9 cellular contexts compared by ENCODE assay signal in genomic region chr5:54443264-54443663, GRCh38. TPM values are rescaled to one million over a fixed set of nuclear protein-coding genes. Genes with fewer than 3 reads are reported as not detected.
DNase-seq lines count a peak whose midpoint lies in the region; ATAC-seq and TF ChIP-seq lines count a peak whose summit lies in the region.
"Had no signal": no experiment of that assay in that cellular context is flagged by ENCODE, and none has a peak within 500 bp of the region (broad histone marks: within the 10 kb centered on the region; RNA-seq: fewer than 3 reads in every experiment).

No MANE protein-coding gene starts in this region.

- peaks cover 2% of the 10 kb centered on the region for H3K27me3 Mint-ChIP-seq in glutamatergic neuron (ENCODE audit: unreplicated experiment)
- peaks cover 0 to 49% of the 10 kb centered on the region in 2 donors for H3K27me3 Mint-ChIP-seq in CD8-positive, alpha-beta memory T cell
- no peaks in the 10 kb centered on the region for H3K27me3 Mint-ChIP-seq in activated T-cell treated with anti-CD3 and anti-CD28 coated beads, Interleukin-2, amount 50 U/mL, for 24 hours

- H3K4me2 ChIP-seq in GM23248 (ENCODE audit: unreplicated experiment), result no peak overlapping the region

- H3K36me3 Mint-ChIP-seq in glutamatergic neuron (ENCODE audit: unreplicated experiment), result no peaks in the 10 kb centered on the region
- no peaks in the 10 kb centered on the region for H3K36me3 Mint-ChIP-seq in CD8-positive, alpha-beta memory T cell
- no peaks in the 10 kb centered on the region for H3K36me3 Mint-ChIP-seq in activated T-cell treated with anti-CD3 and anti-CD28 coated beads, Interleukin-2, amount 50 U/mL, for 24 hours (ENCODE audit: low read depth)

- H3K9me3 Mint-ChIP-seq in glutamatergic neuron (ENCODE audit: unreplicated experiment), result no peaks in the 10 kb centered on the region
- H3K9me3 Mint-ChIP-seq in CD8-positive, alpha-beta memory T cell, result no peaks in the 10 kb centered on the region
- H3K9me3 Mint-ChIP-seq in activated T-cell treated with anti-CD3 and anti-CD28 coated beads, Interleukin-2, amount 50 U/mL, for 24 hours, result no peaks in the 10 kb centered on the region

- in situ Hi-C loops in GM23248 (cut with MboI), result no loop called here

- no peak overlapping the region for H3K9ac ChIP-seq in GM23248

- H3K36me3 ChIP-seq in BJ (ENCODE audit: control insufficient read depth, insufficient read depth, low read length), result no peaks in the 10 kb centered on the region
- no peaks in the 10 kb centered on the region for H3K36me3 ChIP-seq in GM23248 (ENCODE audit: low read depth)
- no peaks in the 10 kb centered on the region for H3K36me3 ChIP-seq in RWPE2 (ENCODE audit: low read depth)
- H3K36me3 ChIP-seq in CD8-positive, alpha-beta memory T cell (ENCODE audit: insufficient read depth, low read length), result no peaks in the 10 kb centered on the region

- H3K27ac Mint-ChIP-seq in glutamatergic neuron (ENCODE audit: unreplicated experiment), result no peak overlapping the region
- no peak overlapping the region for H3K27ac Mint-ChIP-seq in CD8-positive, alpha-beta memory T cell
- no peak overlapping the region for H3K27ac Mint-ChIP-seq in activated T-cell treated with anti-CD3 and anti-CD28 coated beads, Interleukin-2, amount 50 U/mL, for 24 hours

- H3K9me3 ChIP-seq in GM23248 (ENCODE audit: low read depth) (no peaks in the 10 kb centered on the region), RWPE2 (ENCODE audit: severe bottlenecking) (no peaks in the 10 kb centered on the region)
- H3K9me3 ChIP-seq in CD8-positive, alpha-beta memory T cell (ENCODE audit: low read length), result no peaks in the 10 kb centered on the region

- no peaks in the 10 kb centered on the region for H3F3A ChIP-seq in GM23248 (ENCODE audit: insufficient read depth)

- CTCF ChIA-PET in BJ (lab: Yijun Ruan, JAX), result interaction anchor here (0.5 to 6.0 kb wide), 16 partner anchors 11 to 717 kb away, joined by 3 to 69 read pairs (median 5); partner anchors contain the start of genes GPX8 and HSPB3
- CTCF ChIA-PET in CD8-positive, alpha-beta memory T cell (lab: Charles Lee), result interaction anchor here (0.7 to 2.3 kb wide), 5 partner anchors 10 to 452 kb away, joined by 3 to 10 read pairs (median 3); no protein-coding TSS in a partner anchor

- H3K9me2 ChIP-seq in GM23248 (ENCODE audit: insufficient read depth), result no peaks in the 10 kb centered on the region

- DNase-seq in BJ (ENCODE audit: low read depth), result no peak
- DNase-seq in GM23248, result peak; percentile 62
- DNase-seq in RWPE2 (ENCODE audit: low spot score), result no peak
- no peak for DNase-seq in glutamatergic neuron
- no peak for DNase-seq in NK-92 treated with Interleukin-12 subunit alpha and Interleukin-12 subunit beta, amount 100 ng/mL, for 24 hours (lab: John Stamatoyannopoulos, UW)
- no peak for DNase-seq in CD8-positive, alpha-beta memory T cell
- no peak for DNase-seq in activated T-cell treated with anti-CD3 and anti-CD28 coated beads, Interleukin-2, amount 50 U/mL, for 24 hours

- H4K20me1 ChIP-seq in GM23248 (ENCODE audit: insufficient read depth), result no peaks in the 10 kb centered on the region

- H3K4me1 Mint-ChIP-seq in glutamatergic neuron (ENCODE audit: low read depth, unreplicated experiment), result peaks cover 1% of the 10 kb centered on the region
- H3K4me1 Mint-ChIP-seq in CD8-positive, alpha-beta memory T cell, result peaks cover 4 to 8% (median 8%) of the 10 kb centered on the region in 3 donors
- H3K4me1 Mint-ChIP-seq in activated T-cell treated with anti-CD3 and anti-CD28 coated beads, Interleukin-2, amount 50 U/mL, for 24 hours (ENCODE audit: low read depth), result peaks cover 17% of the 10 kb centered on the region

- peaks cover 1% of the 10 kb centered on the region; the same call in 1 of the 2 replicates for H3K27me3 ChIP-seq in BJ (ENCODE audit: control insufficient read depth, insufficient read depth, low read length)
- H3K27me3 ChIP-seq in GM23248 (replicated peaks; ENCODE audit: insufficient read depth), result no peaks in the 10 kb centered on the region
- H3K27me3 ChIP-seq in RWPE2 (ENCODE audit: insufficient read depth, poor library complexity, severe bottlenecking), result no peaks in the 10 kb centered on the region
- no peaks in the 10 kb centered on the region for H3K27me3 ChIP-seq in CD8-positive, alpha-beta memory T cell (ENCODE audit: insufficient read depth, low read length, poor library complexity, severe bottlenecking)

- ATAC-seq in RWPE2 (ENCODE audit: low read depth) (no peak; the same call in 2 of the 3 replicates), GM21825 (IDR thresholded peaks at IDR 0.05; ENCODE audit: unreplicated experiment) (no peak)

- no peak overlapping the region for H2AFZ ChIP-seq in GM23248

- H3K4me3 ChIP-seq in BJ (ENCODE audit: low read depth, low read length) (no peak overlapping the region), GM23248 (no peak overlapping the region), RWPE2 (ENCODE audit: severe bottlenecking) (no peak overlapping the region)
- H3K4me3 ChIP-seq in CD8-positive, alpha-beta memory T cell (ENCODE audit: low read length), result no peak overlapping the region

- POLR2A ChIA-PET in BJ (lab: Charles Lee), result no interaction called here
- POLR2A ChIA-PET in CD8-positive, alpha-beta memory T cell (lab: Charles Lee), result no interaction called here

- H3K79me2 ChIP-seq in GM23248 (ENCODE audit: insufficient read depth), result no peaks in the 10 kb centered on the region

- H3K4me1 ChIP-seq in GM23248 (ENCODE audit: insufficient read depth) (peaks cover 6% of the 10 kb centered on the region), RWPE2 (ENCODE audit: insufficient read depth, poor library complexity, severe bottlenecking) (peaks cover 8% of the 10 kb centered on the region)
- peaks cover 22% of the 10 kb centered on the region for H3K4me1 ChIP-seq in CD8-positive, alpha-beta memory T cell (ENCODE audit: insufficient read depth, low read length)

- H3K27ac ChIP-seq in GM23248, result no peak overlapping the region
- no peak overlapping the region for H3K27ac ChIP-seq in RWPE2 (ENCODE audit: poor library complexity, severe bottlenecking)
- H3K27ac ChIP-seq in CD8-positive, alpha-beta memory T cell (ENCODE audit: low read depth, low read length), result no peak overlapping the region
- H3K27ac ChIP-seq: HL-60 had no signal

- H3K4me3 Mint-ChIP-seq in glutamatergic neuron (ENCODE audit: unreplicated experiment), result no peak overlapping the region
- H3K4me3 Mint-ChIP-seq in CD8-positive, alpha-beta memory T cell, result no peak overlapping the region
- H3K4me3 Mint-ChIP-seq in activated T-cell treated with anti-CD3 and anti-CD28 coated beads, Interleukin-2, amount 50 U/mL, for 24 hours, result no peak overlapping the region

- peak; percentile 49 for TF ChIP-seq CTCF in BJ (IDR thresholded peaks at IDR 0.05; ENCODE audit: insufficient read depth, low read depth, low read length)
- TF ChIP-seq CTCF in RWPE2 (IDR thresholded peaks at IDR 0.05; ENCODE audit: poor library complexity, severe bottlenecking), result peak; percentile 71
- peak; percentile 60 for TF ChIP-seq CTCF in glutamatergic neuron (IDR thresholded peaks at IDR 0.05; ENCODE audit: partially characterized antibody, unreplicated experiment)

RNA-seq across cellular contexts. Expression of gene HSPB3, which starts 12.2 kb away (rescaled TPM):
- polyA plus RNA-seq in BJ (2011; rRNA removed) (14.4 and 22.2 TPM in 2 replicates), GM23248 (2016; fragmentation: Nextera tagmentation; extraction: Ambion mirVana) (5.4 and 8.0 TPM in 2 replicates)
- 5.5 and 5.8 TPM in 2 replicates for polyA minus RNA-seq in BJ (2011; rRNA and poly(A)+ RNA removed)
- 4.1 and 12.3 TPM in 2 replicates for total RNA-seq in GM23248 (2014; rRNA removed; shearing (Covaris generic))
- not detected for total RNA-seq in glutamatergic neuron (ENCODE audit: unreplicated experiment)
- not detected for total RNA-seq in CD8-positive, alpha-beta memory T cell
- not detected for polyA plus RNA-seq in CD8-positive, alpha-beta memory T cell
